19 cellular contexts compared by ENCODE assay signal in genomic region chr12:122355702-122356101, GRCh38.
DNase-seq lines count a peak whose midpoint lies in the region; ATAC-seq and TF ChIP-seq lines count a peak whose summit lies in the region.
"Had no signal": no experiment of that assay in that cellular context is flagged by ENCODE, and none has a peak within 500 bp of the region (broad histone marks: within the 10 kb centered on the region; RNA-seq: fewer than 3 reads in every experiment).

No MANE protein-coding gene starts in this region.

- POLR2A ChIA-PET in activated CD4-positive, alpha-beta T cell treated with anti-CD3 and anti-CD28 coated beads, Interleukin-2, amount 10 ng/mL, durations not matched to agents 7 days and 5 days (lab: Charles Lee) = interaction anchor here (0.6 kb wide), 1 partner anchor 720 kb away, joined by 4 read pairs; no protein-coding TSS in a partner anchor

- no peak overlapping the region for H3K4me3 ChIP-seq in dorsolateral prefrontal cortex
- H3K4me3 ChIP-seq: colonic mucosa, lung, mucosa of descending colon, smooth muscle cell, tibial artery had no signal

- H3K4me3 Mint-ChIP-seq in activated CD4-positive, alpha-beta T cell treated with anti-CD3 and anti-CD28 coated beads, Interleukin-2, amount 10 ng/mL, durations not matched to agents 7 days and 5 days = no peak overlapping the region
- H3K4me3 Mint-ChIP-seq: activated B cell treated with CpG ODN at 0.5 μM for 24 hours; activated T-helper 17 cell treated with anti-CD3 and anti-CD28 coated beads, Interleukin-2, amount 50 U/mL, for 72 hours; B cell; effector memory CD8-positive, alpha-beta T cell; nephron; stimulated activated naive CD8-positive, alpha-beta T cell treated with anti-CD3 and anti-CD28 coated beads, Interleukin-15, amount 100 ng/mL, for 72 hours had no signal

- TF ChIP-seq CTCF in dorsolateral prefrontal cortex (IDR thresholded peaks at IDR 0.05 in 54 of 56, conservative IDR thresholded peaks at IDR 0.05 in 2 of 56; ENCODE audit: low read depth in 1 of 56, partially characterized antibody in 56 of 56) (no peak), GM20000 (IDR thresholded peaks at IDR 0.05; ENCODE audit: extremely low read depth, missing control alignments) (no peak)

- DNase-seq in Ammon's horn (ENCODE audit: low spot score) = peak; percentile 9
- DNase-seq in G401 (ENCODE audit: low spot score) = peak; percentile 48
- DNase-seq in NCI-H82 treated with DMSO at 0.1 percent for 48 hours (lab: John Stamatoyannopoulos, UW; ENCODE audit: unreplicated experiment) = peak; percentile 51
- DNase-seq in dorsolateral prefrontal cortex = peak in 1 of 10 donors; percentile 21
- no peak for DNase-seq in mesenteric fat pad (ENCODE audit: low spot score)
- DNase-seq in GM20000 (ENCODE audit: low spot score) = no peak
- no peak for DNase-seq in left ventricle myocardium superior
- no peak for DNase-seq in activated CD4-positive, alpha-beta T cell treated with anti-CD3 and anti-CD28 coated beads, Interleukin-2, amount 10 ng/mL, durations not matched to agents 7 days and 5 days
- DNase-seq: activated B cell treated with CpG ODN at 0.5 μM for 24 hours had no signal

- no peak for ATAC-seq in left ventricle myocardium superior

- H3K36me3 Mint-ChIP-seq in activated CD4-positive, alpha-beta T cell treated with anti-CD3 and anti-CD28 coated beads, Interleukin-2, amount 10 ng/mL, durations not matched to agents 7 days and 5 days (ENCODE audit: low read depth) = peaks cover 30% of the 10 kb centered on the region

- H3K9me3 Mint-ChIP-seq in activated CD4-positive, alpha-beta T cell treated with anti-CD3 and anti-CD28 coated beads, Interleukin-2, amount 10 ng/mL, durations not matched to agents 7 days and 5 days = peaks cover 2% of the 10 kb centered on the region
- H3K9me3 Mint-ChIP-seq: activated B cell treated with CpG ODN at 0.5 μM for 24 hours; activated T-helper 17 cell treated with anti-CD3 and anti-CD28 coated beads, Interleukin-2, amount 50 U/mL, for 72 hours; effector memory CD8-positive, alpha-beta T cell; stimulated activated naive CD8-positive, alpha-beta T cell treated with anti-CD3 and anti-CD28 coated beads, Interleukin-15, amount 100 ng/mL, for 72 hours had no signal

- intact Hi-C loops in dorsolateral prefrontal cortex (cut with DNase I) = loop anchor here in 1 of 2 donors (2.0 to 10.0 kb wide), 3 partner anchors 131 to 301 kb away; partner anchors contain the start of gene DIABLO
- intact Hi-C loops in left ventricle myocardium superior (cut with micrococcal nuclease) = no loop called here

- H3K27ac Mint-ChIP-seq in activated CD4-positive, alpha-beta T cell treated with anti-CD3 and anti-CD28 coated beads, Interleukin-2, amount 10 ng/mL, durations not matched to agents 7 days and 5 days = no peak overlapping the region
- H3K27ac Mint-ChIP-seq: activated B cell treated with CpG ODN at 0.5 μM for 24 hours; B cell; effector memory CD8-positive, alpha-beta T cell; nephron had no signal

- CTCF ChIA-PET in activated CD4-positive, alpha-beta T cell treated with anti-CD3 and anti-CD28 coated beads, Interleukin-2, amount 10 ng/mL, durations not matched to agents 7 days and 5 days (lab: Charles Lee) = interaction anchor here (0.6 to 4.9 kb wide), 9 partner anchors 8 to 304 kb away, joined by 3 to 21 read pairs (median 3); no protein-coding TSS in a partner anchor

- in situ Hi-C loops in G401 (cut with HindIII; ENCODE audit: low sequenced_read_pairs) = no loop called here

- H3K27ac ChIP-seq in dorsolateral prefrontal cortex = peak overlapping the region in 52 of 59 donors; percentile 2 to 85 (median 60)
- H3K27ac ChIP-seq: colonic mucosa, tibial artery had no signal

- peaks cover 14% of the 10 kb centered on the region for H3K4me1 Mint-ChIP-seq in activated CD4-positive, alpha-beta T cell treated with anti-CD3 and anti-CD28 coated beads, Interleukin-2, amount 10 ng/mL, durations not matched to agents 7 days and 5 days

- H3K27me3 Mint-ChIP-seq in activated CD4-positive, alpha-beta T cell treated with anti-CD3 and anti-CD28 coated beads, Interleukin-2, amount 10 ng/mL, durations not matched to agents 7 days and 5 days = no peaks in the 10 kb centered on the region
- H3K27me3 Mint-ChIP-seq: activated B cell treated with CpG ODN at 0.5 μM for 24 hours; activated T-helper 17 cell treated with anti-CD3 and anti-CD28 coated beads, Interleukin-2, amount 50 U/mL, for 72 hours; B cell; effector memory CD8-positive, alpha-beta T cell; stimulated activated naive CD8-positive, alpha-beta T cell treated with anti-CD3 and anti-CD28 coated beads, Interleukin-15, amount 100 ng/mL, for 72 hours had no signal

- no peaks in the 10 kb centered on the region for H3K27me3 ChIP-seq in dorsolateral prefrontal cortex
- H3K27me3 ChIP-seq: colonic mucosa, tibial artery had no signal

Comparison
In these comparisons a context has a peak if more than half of its experiments do, and no peak if none do; other contexts are left out.
1. DNase-seq: peak in Ammon's horn (single experiment), G401 (single experiment) and NCI-H82 treated with DMSO at 0.1 percent for 48 hours (single experiment); none in mesenteric fat pad (single experiment), GM20000 (single experiment), left ventricle myocardium superior (single experiment) and activated CD4-positive, alpha-beta T cell treated with anti-CD3 and anti-CD28 coated beads, Interleukin-2, amount 10 ng/mL, durations not matched to agents 7 days and 5 days (single experiment).